Comparison of ENCODE assay signal across 8 cellular contexts in the genomic region with DNA sequence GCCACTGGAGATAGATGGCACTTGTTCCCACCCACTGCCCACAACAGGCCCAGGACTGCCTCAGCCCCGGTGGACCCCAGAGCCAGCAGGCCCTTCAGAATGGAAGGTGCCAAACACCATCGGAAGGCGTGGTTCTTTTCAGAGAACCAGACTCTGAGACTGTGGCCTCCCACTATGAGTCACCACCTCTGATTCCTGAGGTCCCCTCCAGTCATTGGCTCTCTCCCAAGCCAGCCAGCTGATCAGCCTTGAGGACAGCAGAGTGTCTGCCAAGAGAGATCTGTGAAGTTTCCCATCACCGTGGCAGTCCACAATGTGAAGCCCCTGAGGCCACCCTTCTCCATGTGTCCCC. TPM values are rescaled to one million over a fixed set of nuclear protein-coding genes. Genes with fewer than 3 reads are reported as not detected.
DNase-seq lines count a peak whose midpoint lies in the region; ATAC-seq and TF ChIP-seq lines count a peak whose summit lies in the region.

No MANE protein-coding gene starts in this region.

- H3K27ac Mint-ChIP-seq in mesothelial cell of epicardium, result peak overlapping the region; percentile 85

- no peak for TF ChIP-seq CTCF in mesothelial cell of epicardium (IDR thresholded peaks at IDR 0.05; ENCODE audit: unreplicated experiment)

- peaks cover 10% of the 10 kb centered on the region for H3K36me3 Mint-ChIP-seq in mesothelial cell of epicardium

- no peak overlapping the region for H3K4me3 Mint-ChIP-seq in mesothelial cell of epicardium

- H3K36me3 ChIP-seq in SJCRH30 (no peaks in the 10 kb centered on the region), aorta (ENCODE audit: control insufficient read depth in 1 of 2, insufficient read depth in 2 of 2, low read length in 1 of 2) (no peaks in the 10 kb centered on the region)

- peaks cover 30% of the 10 kb centered on the region for H3K4me1 Mint-ChIP-seq in mesothelial cell of epicardium

- H3K27me3 Mint-ChIP-seq in mesothelial cell of epicardium (ENCODE audit: low read depth), result no peaks in the 10 kb centered on the region

- H3K4me3 ChIP-seq in SJCRH30 (no peak overlapping the region), aorta (ENCODE audit: low read length in 2 of 2) (no peak overlapping the region)

- peaks cover 8% of the 10 kb centered on the region for H3K9me3 Mint-ChIP-seq in mesothelial cell of epicardium

- DNase-seq in DMS53 (lab: John Stamatoyannopoulos, UW), result peak; percentile 88
- peak; percentile 93 to 94 for DNase-seq in SJCRH30
- DNase-seq in dedifferentiated amniotic fluid mesenchymal stem cell (ENCODE audit: extremely low spot score), result peak; percentile 90
- no peak for DNase-seq in mesothelial cell of epicardium (ENCODE audit: low spot score in 2 of 2, unreplicated experiment in 2 of 2)
- peak; percentile 93 to 96 for DNase-seq in aorta
- DNase-seq in cerebellar cortex (ENCODE audit: low spot score), result no peak

- no peaks in the 10 kb centered on the region for H3K9me3 ChIP-seq in SJCRH30 (replicated peaks)
- no peaks in the 10 kb centered on the region for H3K9me3 ChIP-seq in aorta (ENCODE audit: control insufficient read depth, low read length)

- 0 to 1% methylated on average over 4 of the region's 4 CpGs for WGBS in aorta, 2 donors

- H3K4me1 ChIP-seq in SJCRH30, result peaks cover 20% of the 10 kb centered on the region
- H3K4me1 ChIP-seq in aorta (ENCODE audit: control insufficient read depth in 1 of 2, insufficient read depth in 2 of 2, low read length in 2 of 2), result peaks cover 0 to 4% of the 10 kb centered on the region in 2 donors

- intact Hi-C loops in aorta (cut with DNase I), result no loop called here

- H3K27me3 ChIP-seq in SJCRH30 (no peaks in the 10 kb centered on the region), aorta (ENCODE audit: control insufficient read depth in 1 of 2, insufficient read depth in 2 of 2, low read length in 1 of 2) (no peaks in the 10 kb centered on the region)

- peak; percentile 87 for ATAC-seq in GM19455 (IDR thresholded peaks at IDR 0.05; ENCODE audit: unreplicated experiment)
- peak; percentile 90 for ATAC-seq in HG03354 (IDR thresholded peaks at IDR 0.05; ENCODE audit: poor library complexity, severe bottlenecking, unreplicated experiment)
- peak; percentile 83 for ATAC-seq in aorta (ENCODE audit: low FRiP score)

- no peak overlapping the region for H3K27ac ChIP-seq in SJCRH30
- H3K27ac ChIP-seq in aorta (ENCODE audit: low read depth in 1 of 2, low read length in 2 of 2), result peak overlapping the region in 1 of 2 donors; percentile 2

RNA-seq across cellular contexts. Expression of a gene that starts 10.4 kb away (rescaled TPM):
- 24.4 and 28.8 TPM in 2 replicates for total RNA-seq in SJCRH30 (2014; rRNA removed; shearing (Covaris generic))
- 47.6 to 48.1 TPM (median 47.9 TPM) in 3 replicates for total RNA-seq in mesothelial cell of epicardium
- 10 to 100 TPM; 67.6 to 79.3 TPM for total RNA-seq in aorta
- 10 to 100 TPM in 1 of 2 donors, 1 to 10 TPM in 1; 6.6 to 13.5 TPM for polyA plus RNA-seq in aorta

RNA-seq across cellular contexts. Expression of a gene that starts 20.0 kb away (rescaled TPM):
- total RNA-seq in SJCRH30 (2014; rRNA removed; shearing (Covaris generic)), result not detected in 2 replicates
- 0.24 to 0.25 TPM (median 0.25 TPM) in 3 replicates for total RNA-seq in mesothelial cell of epicardium
- total RNA-seq in aorta, result under 1 TPM in 1 of 2 donors, not detected in 1; 0.58 TPM
- polyA plus RNA-seq in aorta, result under 1 TPM; 0.26 to 0.50 TPM

Comparison
In these comparisons a context has a peak if more than half of its experiments do, and no peak if none do; other contexts are left out.
1. DNase-seq: peak in DMS53 (single experiment), SJCRH30 (2 of 2), dedifferentiated amniotic fluid mesenchymal stem cell (single experiment) and aorta (2 of 2); none in mesothelial cell of epicardium (0 of 2) and cerebellar cortex (single experiment).
2. Peak in every context shown above with its lines, with median percentiles within 50 percentile points of each other: ATAC-seq.